ENCODE assay signal across 2 cellular contexts in the genomic region with DNA sequence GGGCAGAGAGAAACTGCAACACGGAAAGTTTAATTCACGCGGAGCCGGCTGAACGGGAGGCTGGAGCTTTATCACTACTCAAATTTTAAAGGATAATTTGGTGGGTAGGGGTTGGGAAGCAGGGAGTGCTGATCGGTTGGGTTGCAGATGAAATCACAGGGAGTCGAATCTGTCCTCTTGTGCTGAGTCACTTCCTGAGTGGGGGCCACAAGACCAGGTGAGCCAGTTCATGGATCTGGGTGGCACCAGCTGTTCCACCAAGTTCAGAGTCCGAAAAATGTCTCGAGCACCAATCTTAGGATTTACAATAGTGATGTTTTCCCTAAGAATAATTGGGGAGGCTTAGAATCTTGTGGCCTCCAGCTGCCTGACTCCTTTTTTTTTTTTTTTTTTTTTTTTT.
TF ChIP-seq lines count a peak whose summit lies in the region.

No MANE protein-coding gene starts in this region.

TF ChIP-seq in GM23338, 12 proteins besides CTCF, POLR2A, EP300 and RAD21:
- TF ChIP-seq EZH2 (IDR thresholded peaks at IDR 0.05; ENCODE audit: low read depth, unreplicated experiment): no peak
- TF ChIP-seq JUNB (IDR thresholded peaks at IDR 0.05; ENCODE audit: unreplicated experiment): no peak
- TF ChIP-seq POLR2AphosphoS5 (IDR thresholded peaks at IDR 0.05; ENCODE audit: low read depth): no peak
- TF ChIP-seq, protein P1, sequence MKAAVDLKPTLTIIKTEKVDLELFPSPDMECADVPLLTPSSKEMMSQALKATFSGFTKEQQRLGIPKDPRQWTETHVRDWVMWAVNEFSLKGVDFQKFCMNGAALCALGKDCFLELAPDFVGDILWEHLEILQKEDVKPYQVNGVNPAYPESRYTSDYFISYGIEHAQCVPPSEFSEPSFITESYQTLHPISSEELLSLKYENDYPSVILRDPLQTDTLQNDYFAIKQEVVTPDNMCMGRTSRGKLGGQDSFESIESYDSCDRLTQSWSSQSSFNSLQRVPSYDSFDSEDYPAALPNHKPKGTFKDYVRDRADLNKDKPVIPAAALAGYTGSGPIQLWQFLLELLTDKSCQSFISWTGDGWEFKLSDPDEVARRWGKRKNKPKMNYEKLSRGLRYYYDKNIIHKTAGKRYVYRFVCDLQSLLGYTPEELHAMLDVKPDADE (IDR thresholded peaks at IDR 0.05): no peak
- TF ChIP-seq CREB1 (CRISPR knock-in tag; IDR thresholded peaks at IDR 0.05; ENCODE audit: low read depth): no peak
- no peak for TF ChIP-seq ZNF331 (CRISPR knock-in tag; IDR thresholded peaks at IDR 0.05; ENCODE audit: low read depth)
- no peak for TF ChIP-seq ZNF114 (CRISPR knock-in tag; IDR thresholded peaks at IDR 0.05)
- TF ChIP-seq EZH2phosphoT487 (IDR thresholded peaks at IDR 0.05; ENCODE audit: unreplicated experiment): no peak
- no peak for TF ChIP-seq STAT1 (IDR thresholded peaks at IDR 0.05; ENCODE audit: unreplicated experiment)

TF ChIP-seq in K562, 482 proteins besides CTCF, POLR2A, EP300 and RAD21:
- TF ChIP-seq C11orf30 (IDR thresholded peaks at IDR 0.05; ENCODE audit: low read depth) (peak; percentile 27; the same call in 1 of the 2 replicates), DPF2 (IDR thresholded peaks at IDR 0.05) (0 out of 2 replicates have a peak, but pooled peaks have one; percentile 32), ZNF316 (IDR thresholded peaks at IDR 0.05) (peak; percentile 24; the same call in 1 of the 2 replicates), SMARCA4 (IDR thresholded peaks at IDR 0.05) (0 out of 2 replicates have a peak, but pooled peaks have one; percentile 14), JUND (IDR thresholded peaks at IDR 0.05; ENCODE audit: borderline replicate concordance, low read depth, low read length) (peak; percentile 27; the same call in 1 of the 2 replicates), JUND (tag; IDR thresholded peaks at IDR 0.05; ENCODE audit: borderline replicate concordance, low read depth, low read length) (no peak; the same call in 2 of the 3 replicates), ZNF282 (CRISPR knock-in tag; IDR thresholded peaks at IDR 0.05) (no peak), MEIS2 (IDR thresholded peaks at IDR 0.05; ENCODE audit: partially characterized antibody) (no peak), RBM17 (IDR thresholded peaks at IDR 0.05; ENCODE audit: borderline replicate concordance, low read depth, low read length) (no peak), TEAD4 (IDR thresholded peaks at IDR 0.05; ENCODE audit: low read length) (no peak), TEAD4 (CRISPR knock-in tag; IDR thresholded peaks at IDR 0.05; ENCODE audit: borderline replicate concordance) (no peak), SNRNP70 (optimal IDR thresholded peaks at IDR 0.05; ENCODE audit: low read depth, low read length) (no peak), RBM25 (IDR thresholded peaks at IDR 0.05; ENCODE audit: low read depth, low read length, severe bottlenecking) (no peak), ZNF134 (CRISPR knock-in tag; conservative IDR thresholded peaks at IDR 0.05) (no peak), FOSL1 (tag; conservative IDR thresholded peaks at IDR 0.05) (0 out of 2 replicates have a peak, but pooled peaks have one; percentile 19), FOXM1 (IDR thresholded peaks at IDR 0.05; ENCODE audit: low read depth) (no peak), FOXM1 (CRISPR knock-in tag; IDR thresholded peaks at IDR 0.05; ENCODE audit: low read depth) (no peak), ERF (CRISPR knock-in tag; IDR thresholded peaks at IDR 0.05) (no peak), MXI1 (IDR thresholded peaks at IDR 0.05; ENCODE audit: low read depth, low read length) (no peak), ARID1B (IDR thresholded peaks at IDR 0.05) (0 out of 2 replicates have a peak, but pooled peaks have one; percentile 7), EWSR1 (IDR thresholded peaks at IDR 0.05; ENCODE audit: borderline replicate concordance, low read depth, partially characterized antibody) (no peak), NFE2 (IDR thresholded peaks at IDR 0.05; ENCODE audit: low read depth) (peak; percentile 70), PURB (CRISPR knock-in tag; IDR thresholded peaks at IDR 0.05; ENCODE audit: low read depth) (no peak)
- TF ChIP-seq, protein P2, sequence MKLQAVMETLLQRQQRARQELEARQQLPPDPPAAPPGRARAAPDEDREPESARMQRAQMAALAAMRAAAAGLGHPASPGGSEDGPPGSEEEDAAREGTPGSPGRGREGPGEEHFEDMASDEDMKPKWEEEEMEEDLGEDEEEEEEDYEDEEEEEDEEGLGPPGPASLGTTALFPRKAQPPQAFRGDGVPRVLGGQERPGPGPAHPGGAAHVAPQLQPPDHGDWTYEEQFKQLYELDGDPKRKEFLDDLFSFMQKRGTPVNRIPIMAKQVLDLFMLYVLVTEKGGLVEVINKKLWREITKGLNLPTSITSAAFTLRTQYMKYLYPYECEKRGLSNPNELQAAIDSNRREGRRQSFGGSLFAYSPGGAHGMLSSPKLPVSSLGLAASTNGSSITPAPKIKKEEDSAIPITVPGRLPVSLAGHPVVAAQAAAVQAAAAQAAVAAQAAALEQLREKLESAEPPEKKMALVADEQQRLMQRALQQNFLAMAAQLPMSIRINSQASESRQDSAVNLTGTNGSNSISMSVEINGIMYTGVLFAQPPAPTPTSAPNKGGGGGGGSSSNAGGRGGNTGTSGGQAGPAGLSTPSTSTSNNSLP (IDR thresholded peaks at IDR 0.05; ENCODE audit: borderline replicate concordance, low read depth, low read length): no peak
- TF ChIP-seq, protein P3, sequence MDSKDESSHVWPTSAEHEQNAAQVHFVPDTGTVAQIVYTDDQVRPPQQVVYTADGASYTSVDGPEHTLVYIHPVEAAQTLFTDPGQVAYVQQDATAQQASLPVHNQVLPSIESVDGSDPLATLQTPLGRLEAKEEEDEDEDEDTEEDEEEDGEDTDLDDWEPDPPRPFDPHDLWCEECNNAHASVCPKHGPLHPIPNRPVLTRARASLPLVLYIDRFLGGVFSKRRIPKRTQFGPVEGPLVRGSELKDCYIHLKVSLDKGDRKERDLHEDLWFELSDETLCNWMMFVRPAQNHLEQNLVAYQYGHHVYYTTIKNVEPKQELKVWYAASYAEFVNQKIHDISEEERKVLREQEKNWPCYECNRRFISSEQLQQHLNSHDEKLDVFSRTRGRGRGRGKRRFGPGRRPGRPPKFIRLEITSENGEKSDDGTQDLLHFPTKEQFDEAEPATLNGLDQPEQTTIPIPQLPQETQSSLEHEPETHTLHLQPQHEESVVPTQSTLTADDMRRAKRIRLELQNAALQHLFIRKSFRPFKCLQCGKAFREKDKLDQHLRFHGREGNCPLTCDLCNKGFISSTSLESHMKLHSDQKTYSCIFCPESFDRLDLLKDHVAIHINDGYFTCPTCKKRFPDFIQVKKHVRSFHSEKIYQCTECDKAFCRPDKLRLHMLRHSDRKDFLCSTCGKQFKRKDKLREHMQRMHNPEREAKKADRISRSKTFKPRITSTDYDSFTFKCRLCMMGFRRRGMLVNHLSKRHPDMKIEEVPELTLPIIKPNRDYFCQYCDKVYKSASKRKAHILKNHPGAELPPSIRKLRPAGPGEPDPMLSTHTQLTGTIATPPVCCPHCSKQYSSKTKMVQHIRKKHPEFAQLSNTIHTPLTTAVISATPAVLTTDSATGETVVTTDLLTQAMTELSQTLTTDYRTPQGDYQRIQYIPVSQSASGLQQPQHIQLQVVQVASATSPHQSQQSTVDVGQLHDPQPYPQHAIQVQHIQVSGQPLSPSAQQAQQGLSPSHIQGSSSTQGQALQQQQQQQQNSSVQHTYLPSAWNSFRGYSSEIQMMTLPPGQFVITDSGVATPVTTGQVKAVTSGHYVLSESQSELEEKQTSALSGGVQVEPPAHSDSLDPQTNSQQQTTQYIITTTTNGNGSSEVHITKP (IDR thresholded peaks at IDR 0.05; ENCODE audit: partially characterized antibody): peak; percentile 77
- TF ChIP-seq, protein P4, sequence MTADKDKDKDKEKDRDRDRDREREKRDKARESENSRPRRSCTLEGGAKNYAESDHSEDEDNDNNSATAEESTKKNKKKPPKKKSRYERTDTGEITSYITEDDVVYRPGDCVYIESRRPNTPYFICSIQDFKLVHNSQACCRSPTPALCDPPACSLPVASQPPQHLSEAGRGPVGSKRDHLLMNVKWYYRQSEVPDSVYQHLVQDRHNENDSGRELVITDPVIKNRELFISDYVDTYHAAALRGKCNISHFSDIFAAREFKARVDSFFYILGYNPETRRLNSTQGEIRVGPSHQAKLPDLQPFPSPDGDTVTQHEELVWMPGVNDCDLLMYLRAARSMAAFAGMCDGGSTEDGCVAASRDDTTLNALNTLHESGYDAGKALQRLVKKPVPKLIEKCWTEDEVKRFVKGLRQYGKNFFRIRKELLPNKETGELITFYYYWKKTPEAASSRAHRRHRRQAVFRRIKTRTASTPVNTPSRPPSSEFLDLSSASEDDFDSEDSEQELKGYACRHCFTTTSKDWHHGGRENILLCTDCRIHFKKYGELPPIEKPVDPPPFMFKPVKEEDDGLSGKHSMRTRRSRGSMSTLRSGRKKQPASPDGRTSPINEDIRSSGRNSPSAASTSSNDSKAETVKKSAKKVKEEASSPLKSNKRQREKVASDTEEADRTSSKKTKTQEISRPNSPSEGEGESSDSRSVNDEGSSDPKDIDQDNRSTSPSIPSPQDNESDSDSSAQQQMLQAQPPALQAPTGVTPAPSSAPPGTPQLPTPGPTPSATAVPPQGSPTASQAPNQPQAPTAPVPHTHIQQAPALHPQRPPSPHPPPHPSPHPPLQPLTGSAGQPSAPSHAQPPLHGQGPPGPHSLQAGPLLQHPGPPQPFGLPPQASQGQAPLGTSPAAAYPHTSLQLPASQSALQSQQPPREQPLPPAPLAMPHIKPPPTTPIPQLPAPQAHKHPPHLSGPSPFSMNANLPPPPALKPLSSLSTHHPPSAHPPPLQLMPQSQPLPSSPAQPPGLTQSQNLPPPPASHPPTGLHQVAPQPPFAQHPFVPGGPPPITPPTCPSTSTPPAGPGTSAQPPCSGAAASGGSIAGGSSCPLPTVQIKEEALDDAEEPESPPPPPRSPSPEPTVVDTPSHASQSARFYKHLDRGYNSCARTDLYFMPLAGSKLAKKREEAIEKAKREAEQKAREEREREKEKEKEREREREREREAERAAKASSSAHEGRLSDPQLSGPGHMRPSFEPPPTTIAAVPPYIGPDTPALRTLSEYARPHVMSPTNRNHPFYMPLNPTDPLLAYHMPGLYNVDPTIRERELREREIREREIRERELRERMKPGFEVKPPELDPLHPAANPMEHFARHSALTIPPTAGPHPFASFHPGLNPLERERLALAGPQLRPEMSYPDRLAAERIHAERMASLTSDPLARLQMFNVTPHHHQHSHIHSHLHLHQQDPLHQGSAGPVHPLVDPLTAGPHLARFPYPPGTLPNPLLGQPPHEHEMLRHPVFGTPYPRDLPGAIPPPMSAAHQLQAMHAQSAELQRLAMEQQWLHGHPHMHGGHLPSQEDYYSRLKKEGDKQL (CRISPR knock-in tag; IDR thresholded peaks at IDR 0.05; ENCODE audit: borderline replicate concordance): no peak
- TF ChIP-seq, protein P5, sequence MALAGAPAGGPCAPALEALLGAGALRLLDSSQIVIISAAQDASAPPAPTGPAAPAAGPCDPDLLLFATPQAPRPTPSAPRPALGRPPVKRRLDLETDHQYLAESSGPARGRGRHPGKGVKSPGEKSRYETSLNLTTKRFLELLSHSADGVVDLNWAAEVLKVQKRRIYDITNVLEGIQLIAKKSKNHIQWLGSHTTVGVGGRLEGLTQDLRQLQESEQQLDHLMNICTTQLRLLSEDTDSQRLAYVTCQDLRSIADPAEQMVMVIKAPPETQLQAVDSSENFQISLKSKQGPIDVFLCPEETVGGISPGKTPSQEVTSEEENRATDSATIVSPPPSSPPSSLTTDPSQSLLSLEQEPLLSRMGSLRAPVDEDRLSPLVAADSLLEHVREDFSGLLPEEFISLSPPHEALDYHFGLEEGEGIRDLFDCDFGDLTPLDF (CRISPR knock-in tag; IDR thresholded peaks at IDR 0.05): no peak
- TF ChIP-seq, protein P6, sequence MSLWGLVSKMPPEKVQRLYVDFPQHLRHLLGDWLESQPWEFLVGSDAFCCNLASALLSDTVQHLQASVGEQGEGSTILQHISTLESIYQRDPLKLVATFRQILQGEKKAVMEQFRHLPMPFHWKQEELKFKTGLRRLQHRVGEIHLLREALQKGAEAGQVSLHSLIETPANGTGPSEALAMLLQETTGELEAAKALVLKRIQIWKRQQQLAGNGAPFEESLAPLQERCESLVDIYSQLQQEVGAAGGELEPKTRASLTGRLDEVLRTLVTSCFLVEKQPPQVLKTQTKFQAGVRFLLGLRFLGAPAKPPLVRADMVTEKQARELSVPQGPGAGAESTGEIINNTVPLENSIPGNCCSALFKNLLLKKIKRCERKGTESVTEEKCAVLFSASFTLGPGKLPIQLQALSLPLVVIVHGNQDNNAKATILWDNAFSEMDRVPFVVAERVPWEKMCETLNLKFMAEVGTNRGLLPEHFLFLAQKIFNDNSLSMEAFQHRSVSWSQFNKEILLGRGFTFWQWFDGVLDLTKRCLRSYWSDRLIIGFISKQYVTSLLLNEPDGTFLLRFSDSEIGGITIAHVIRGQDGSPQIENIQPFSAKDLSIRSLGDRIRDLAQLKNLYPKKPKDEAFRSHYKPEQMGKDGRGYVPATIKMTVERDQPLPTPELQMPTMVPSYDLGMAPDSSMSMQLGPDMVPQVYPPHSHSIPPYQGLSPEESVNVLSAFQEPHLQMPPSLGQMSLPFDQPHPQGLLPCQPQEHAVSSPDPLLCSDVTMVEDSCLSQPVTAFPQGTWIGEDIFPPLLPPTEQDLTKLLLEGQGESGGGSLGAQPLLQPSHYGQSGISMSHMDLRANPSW (CRISPR knock-in tag; IDR thresholded peaks at IDR 0.05): no peak
- TF ChIP-seq, protein P7, sequence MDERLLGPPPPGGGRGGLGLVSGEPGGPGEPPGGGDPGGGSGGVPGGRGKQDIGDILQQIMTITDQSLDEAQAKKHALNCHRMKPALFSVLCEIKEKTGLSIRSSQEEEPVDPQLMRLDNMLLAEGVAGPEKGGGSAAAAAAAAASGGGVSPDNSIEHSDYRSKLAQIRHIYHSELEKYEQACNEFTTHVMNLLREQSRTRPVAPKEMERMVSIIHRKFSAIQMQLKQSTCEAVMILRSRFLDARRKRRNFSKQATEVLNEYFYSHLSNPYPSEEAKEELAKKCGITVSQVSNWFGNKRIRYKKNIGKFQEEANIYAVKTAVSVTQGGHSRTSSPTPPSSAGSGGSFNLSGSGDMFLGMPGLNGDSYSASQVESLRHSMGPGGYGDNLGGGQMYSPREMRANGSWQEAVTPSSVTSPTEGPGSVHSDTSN (CRISPR knock-in tag; IDR thresholded peaks at IDR 0.05; ENCODE audit: low read depth): no peak
- TF ChIP-seq, protein P7 (tag; conservative IDR thresholded peaks at IDR 0.05; ENCODE audit: low read depth): no peak
- TF ChIP-seq, protein P8, sequence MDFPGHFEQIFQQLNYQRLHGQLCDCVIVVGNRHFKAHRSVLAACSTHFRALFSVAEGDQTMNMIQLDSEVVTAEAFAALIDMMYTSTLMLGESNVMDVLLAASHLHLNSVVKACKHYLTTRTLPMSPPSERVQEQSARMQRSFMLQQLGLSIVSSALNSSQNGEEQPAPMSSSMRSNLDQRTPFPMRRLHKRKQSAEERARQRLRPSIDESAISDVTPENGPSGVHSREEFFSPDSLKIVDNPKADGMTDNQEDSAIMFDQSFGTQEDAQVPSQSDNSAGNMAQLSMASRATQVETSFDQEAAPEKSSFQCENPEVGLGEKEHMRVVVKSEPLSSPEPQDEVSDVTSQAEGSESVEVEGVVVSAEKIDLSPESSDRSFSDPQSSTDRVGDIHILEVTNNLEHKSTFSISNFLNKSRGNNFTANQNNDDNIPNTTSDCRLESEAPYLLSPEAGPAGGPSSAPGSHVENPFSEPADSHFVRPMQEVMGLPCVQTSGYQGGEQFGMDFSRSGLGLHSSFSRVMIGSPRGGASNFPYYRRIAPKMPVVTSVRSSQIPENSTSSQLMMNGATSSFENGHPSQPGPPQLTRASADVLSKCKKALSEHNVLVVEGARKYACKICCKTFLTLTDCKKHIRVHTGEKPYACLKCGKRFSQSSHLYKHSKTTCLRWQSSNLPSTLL (IDR thresholded peaks at IDR 0.05): no peak
TF ChIP-seq in K562: peak in this region for 9.
